In genomic region chr5:55031492-55031891, GRCh38 we compare ENCODE assay signal across 17 cellular contexts. TPM values are rescaled to one million over a fixed set of nuclear protein-coding genes. Genes with fewer than 3 reads are reported as not detected.
DNase-seq lines count a peak whose midpoint lies in the region; ATAC-seq and TF ChIP-seq lines count a peak whose summit lies in the region.
"Had no signal": no experiment of that assay in that cellular context is flagged by ENCODE, and none has a peak within 500 bp of the region (broad histone marks: within the 10 kb centered on the region; RNA-seq: fewer than 3 reads in every experiment).

No MANE protein-coding gene starts in this region.

- no peaks in the 10 kb centered on the region for H3K36me3 ChIP-seq in CD4-positive, alpha-beta memory T cell (ENCODE audit: insufficient read depth, low read length)
- H3K36me3 ChIP-seq in mesenchymal stem cell (ENCODE audit: control insufficient read depth in 1 of 2, insufficient read depth in 2 of 2, low read depth in 1 of 2, low read length in 2 of 2) (no peaks in the 10 kb centered on the region), transverse colon (no peaks in the 10 kb centered on the region)

- H3K4me1 ChIP-seq in CD4-positive, alpha-beta memory T cell (ENCODE audit: insufficient read depth, low read length), result peaks cover 54% of the 10 kb centered on the region
- H3K4me1 ChIP-seq in mesenchymal stem cell (ENCODE audit: control insufficient read depth, insufficient read depth, low read depth, low read length) (no peaks in the 10 kb centered on the region), transverse colon (no peaks in the 10 kb centered on the region)

- H3K4me3 Mint-ChIP-seq in CD4-positive, alpha-beta memory T cell, result no peak overlapping the region
- H3K4me3 Mint-ChIP-seq in T-cell, result no peak overlapping the region

- H3K14ac ChIP-seq in mesenchymal stem cell (ENCODE audit: low read length in 2 of 2), result no peak overlapping the region

- H3K9ac ChIP-seq in mesenchymal stem cell (ENCODE audit: low read length), result no peak overlapping the region

- no peaks in the 10 kb centered on the region for H3K27me3 ChIP-seq in CD4-positive, alpha-beta memory T cell (ENCODE audit: insufficient read depth, low read length)
- H3K27me3 ChIP-seq in mesenchymal stem cell (ENCODE audit: control insufficient read depth in 1 of 2, insufficient read depth in 1 of 2, low read length in 2 of 2) (peaks cover 0 to 5% of the 10 kb centered on the region in 2 experiments), transverse colon (no peaks in the 10 kb centered on the region)

- in situ Hi-C loops in transverse colon (cut with MboI; ENCODE audit: low pct_ligation_motif_present in 1 of 4, low pct_unique_long_range_greater_than_20kb in 1 of 4, low sequenced_read_pairs in 3 of 4), result no loop called here

- H3K23ac ChIP-seq in mesenchymal stem cell (ENCODE audit: low read length in 2 of 2), result no peak overlapping the region

- 96% methylated on average over 4 of the region's 5 CpGs for WGBS in mesenchymal stem cell
- WGBS in transverse colon (ENCODE audit: low coverage in 1 of 2), 2 donors, result 81 to 93% methylated on average over 3 to 5 of the region's 5 CpGs

- TF ChIP-seq CTCF in transverse colon (IDR thresholded peaks at IDR 0.05), result no peak

- no peak overlapping the region for H2AFZ ChIP-seq in mesenchymal stem cell (ENCODE audit: low read depth, low read length)

- peak overlapping the region in 4 of 7 donors; percentile 37 to 76 (median 50) for H3K27ac Mint-ChIP-seq in CD4-positive, alpha-beta memory T cell
- H3K27ac Mint-ChIP-seq in T-cell, result peak overlapping the region; percentile 41 to 56

- H3K27ac ChIP-seq in CD4-positive, alpha-beta memory T cell (ENCODE audit: low read depth, low read length), result no peak overlapping the region
- H3K27ac ChIP-seq in mesenchymal stem cell (ENCODE audit: low read length, poor library complexity, severe bottlenecking), result no peak overlapping the region
- no peak overlapping the region for H3K27ac ChIP-seq in transverse colon

- peaks cover 11 to 32% of the 10 kb centered on the region in 2 donors for H3K36me3 Mint-ChIP-seq in CD4-positive, alpha-beta memory T cell
- H3K36me3 Mint-ChIP-seq in T-cell, result peaks cover 10% of the 10 kb centered on the region

- CTCF ChIA-PET in CD4-positive, alpha-beta memory T cell (lab: Charles Lee; ENCODE audit: partially characterized antibody), result interaction anchor here (1.0 kb wide), 1 partner anchor 88 kb away, joined by 3 read pairs; no protein-coding TSS in a partner anchor
- CTCF ChIA-PET in T-cell (lab: Charles Lee), result no interaction called here

- H3K4me2 ChIP-seq in mesenchymal stem cell (ENCODE audit: low read length, poor library complexity, severe bottlenecking), result no peak overlapping the region

- peaks cover 36 to 70% (median 50%) of the 10 kb centered on the region in 4 donors for H3K4me1 Mint-ChIP-seq in CD4-positive, alpha-beta memory T cell
- peaks cover 55 to 62% (median 61%) of the 10 kb centered on the region in 3 donors for H3K4me1 Mint-ChIP-seq in T-cell

- peak overlapping the region in 1 of 2 experiments; percentile 32 for H2BK12ac ChIP-seq in mesenchymal stem cell (ENCODE audit: low read length in 2 of 2)

- no peak for ATAC-seq in T-cell (replicated peaks in 1 of 4)

- intact Hi-C loops in CD4-positive, alpha-beta memory T cell (cut with micrococcal nuclease), result no loop called here
- intact Hi-C loops in transverse colon (cut with DNase I; ENCODE audit: low total_unique reads), result no loop called here

- H3K79me1 ChIP-seq in mesenchymal stem cell (replicated peaks; ENCODE audit: low read length, poor library complexity, severe bottlenecking), result no peaks in the 10 kb centered on the region

- H2BK120ac ChIP-seq in mesenchymal stem cell (ENCODE audit: low read depth, low read length), result no peak overlapping the region

- H4K91ac ChIP-seq in mesenchymal stem cell (ENCODE audit: low read length), result no peak overlapping the region

- no peak overlapping the region for H3K4ac ChIP-seq in mesenchymal stem cell (ENCODE audit: low read depth in 1 of 2, low read length in 2 of 2)

- H3K18ac ChIP-seq in mesenchymal stem cell (ENCODE audit: low read depth in 1 of 2, low read length in 2 of 2), result peak overlapping the region in 1 of 2 experiments; percentile 6

- no peak overlapping the region for H3K4me3 ChIP-seq in CD4-positive, alpha-beta memory T cell (ENCODE audit: low read length in 2 of 2)
- H3K4me3 ChIP-seq in mesenchymal stem cell (ENCODE audit: insufficient read depth in 1 of 2, low read depth in 1 of 2, low read length in 2 of 2) (no peak overlapping the region), transverse colon (no peak overlapping the region)

- no peak overlapping the region for H2AK5ac ChIP-seq in mesenchymal stem cell (ENCODE audit: low read length, severe bottlenecking)

- H2BK5ac ChIP-seq in mesenchymal stem cell (ENCODE audit: low read depth, low read length, poor library complexity, severe bottlenecking), result no peak overlapping the region

- DNase-seq in AG20443 (ENCODE audit: low spot score) (peak; percentile 40), T-cell (no peak), mesenchymal stem cell (no peak), NCI-H446 treated with DMSO at 0.1 percent for 48 hours (lab: John Stamatoyannopoulos, UW) (no peak), transverse colon (no peak), NK-92 (lab: John Stamatoyannopoulos, UW; ENCODE audit: unreplicated experiment) (no peak)
- no peak for DNase-seq in CD4-positive, alpha-beta memory T cell
- DNase-seq: AML-193, Calu3, EL, KBM-7, NCI-H1105, NCI-H510A treated with DMSO at 0.1 percent for 48 hours, NCI-H774, OCI-M1, Right ventricle myocardium superior had no signal

- POLR2A ChIA-PET in CD4-positive, alpha-beta memory T cell (lab: Charles Lee; ENCODE audit: partially characterized antibody), result no interaction called here
- POLR2A ChIA-PET in T-cell (lab: Charles Lee), result no interaction called here

- no peak for TF ChIP-seq POLR2A in transverse colon (IDR thresholded peaks at IDR 0.05)

- H4K8ac ChIP-seq in mesenchymal stem cell (ENCODE audit: low read length), result peak overlapping the region; percentile 30

- H3K27me3 Mint-ChIP-seq in CD4-positive, alpha-beta memory T cell, result no peaks in the 10 kb centered on the region
- H3K27me3 Mint-ChIP-seq in T-cell, result no peaks in the 10 kb centered on the region

- no peak overlapping the region for H2BK15ac ChIP-seq in mesenchymal stem cell (ENCODE audit: low read depth, poor library complexity, severe bottlenecking)

- no peak for TF ChIP-seq EP300 in transverse colon (IDR thresholded peaks at IDR 0.05; ENCODE audit: low read depth)

- no peaks in the 10 kb centered on the region for H3K9me3 Mint-ChIP-seq in CD4-positive, alpha-beta memory T cell
- H3K9me3 Mint-ChIP-seq in T-cell, result no peaks in the 10 kb centered on the region

- H3K9me3 ChIP-seq in CD4-positive, alpha-beta memory T cell (ENCODE audit: control insufficient read depth in 1 of 2, low read length in 2 of 2), result no peaks in the 10 kb centered on the region
- H3K9me3 ChIP-seq in mesenchymal stem cell (ENCODE audit: control insufficient read depth, low read length), result no peaks in the 10 kb centered on the region
- H3K9me3 ChIP-seq in transverse colon, result no peaks in the 10 kb centered on the region

RNA-seq across cellular contexts. Expression of gene GZMK, which starts 7.4 kb away (rescaled TPM):
- total RNA-seq in CD4-positive, alpha-beta memory T cell, result 10 to 100 TPM; 30.0 to 31.3 TPM
- polyA plus RNA-seq in CD4-positive, alpha-beta memory T cell, result 100 to 1,000 TPM in 1 of 2 donors, 10 to 100 TPM in 1; 92.8 to 116 TPM
- total RNA-seq in T-cell (10 to 100 TPM in 4 of 5 donors, 1 to 10 TPM in 1; 5.4 to 38.8 (median 31.0) TPM), transverse colon (1 to 10 TPM in 3 of 4 donors, not detected in 1; 1.5 to 9.0 (median 2.1) TPM)
- 0.07 TPM for polyA plus RNA-seq in mesenchymal stem cell (2013, experiment 1 of 2)
- 0.04 TPM for polyA plus RNA-seq in mesenchymal stem cell (2013, experiment 2 of 2)
- total RNA-seq: Calu3, H1 had no signal
- polyA plus RNA-seq: H1 had no signal

RNA-seq across cellular contexts. Expression of gene ESM1, which starts 46.1 kb away (rescaled TPM):
- 1 to 10 TPM in 1 of 2 experiments, under 1 TPM in 1; 0.99 to 1.5 TPM for total RNA-seq in CD4-positive, alpha-beta memory T cell
- 1 to 10 TPM; 1.1 TPM for polyA plus RNA-seq in CD4-positive, alpha-beta memory T cell
- total RNA-seq in T-cell (under 1 TPM in 3 of 5 donors, not detected in 2; 0.40 to 0.63 (median 0.43) TPM), transverse colon (not detected)
- polyA plus RNA-seq in mesenchymal stem cell (2013, experiment 1 of 2), result 0.11 TPM
- 0.08 TPM for polyA plus RNA-seq in mesenchymal stem cell (2013, experiment 2 of 2)
- total RNA-seq: Calu3, H1, Right ventricle myocardium superior had no signal
- polyA plus RNA-seq: H1 had no signal
